ENCODE assay signal across 22 cellular contexts in the genomic region with DNA sequence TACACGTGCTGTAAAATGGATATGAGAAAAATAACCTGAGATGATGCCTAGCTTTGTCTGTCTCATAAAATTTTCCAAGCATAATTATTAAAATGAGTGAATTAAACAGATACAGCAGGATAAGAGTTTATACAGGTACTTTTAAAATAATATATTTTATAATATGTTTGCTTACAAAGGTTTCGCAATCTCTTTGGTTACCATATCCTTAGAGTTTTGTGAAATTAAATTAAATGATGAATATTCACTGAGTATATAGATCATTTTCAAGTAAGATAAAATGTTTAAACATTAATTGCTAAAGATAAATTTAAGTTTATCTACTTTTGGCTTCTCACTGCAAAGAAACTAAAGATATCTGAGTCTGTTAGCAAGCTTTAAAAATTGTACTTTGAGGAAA. TPM values are rescaled to one million over a fixed set of nuclear protein-coding genes. Genes with fewer than 3 reads are reported as not detected.
DNase-seq lines count a peak whose midpoint lies in the region; ATAC-seq, FAIRE-seq and TF ChIP-seq lines count a peak whose summit lies in the region.
"Had no signal": no experiment of that assay in that cellular context is flagged by ENCODE, and none has a peak within 500 bp of the region (broad histone marks: within the 10 kb centered on the region; RNA-seq: fewer than 3 reads in every experiment).

No MANE protein-coding gene starts in this region.

- TF ChIP-seq POLR2A in A549 (IDR thresholded peaks at IDR 0.05; ENCODE audit: low read length), result no peak
- no peak for TF ChIP-seq POLR2A in H1 (IDR thresholded peaks at IDR 0.05; ENCODE audit: control extremely low read depth in 1 of 2, low read depth in 2 of 2, low read length in 2 of 2)

- WGBS in A549 (ENCODE audit: missing lambda C conversion rate), result 89% methylated on average over 2 of the region's 2 CpGs
- 98% methylated on average over 2 of the region's 2 CpGs; no CpG with 5 or more reads in 1 of the 2 experiments for WGBS in H1 (ENCODE audit: extremely low coverage in 1 of 2, insufficient coverage in 1 of 2, insufficient read length in 1 of 2, insufficient replicate concordance in 2 of 2, low coverage in 1 of 2, low lambda C conversion rate in 2 of 2, missing lambda C conversion rate in 1 of 2), 2 experiments

- no peak for TF ChIP-seq CTCF in A549 (IDR thresholded peaks at IDR 0.05)
- TF ChIP-seq CTCF in H1 (IDR thresholded peaks at IDR 0.05; ENCODE audit: control extremely low read depth in 1 of 3, insufficient read depth in 1 of 3, low read depth in 1 of 3, low read length in 3 of 3), result no peak
- TF ChIP-seq CTCF in WERI-Rb-1 (IDR thresholded peaks at IDR 0.05; ENCODE audit: low read depth, low read length), result no peak

- no peaks in the 10 kb centered on the region for H3K23me2 ChIP-seq in H1 (ENCODE audit: low read depth, low read length)

- H3K23ac ChIP-seq in H1 (ENCODE audit: insufficient read length), result no peak overlapping the region

- H3K4me3 ChIP-seq in A549, result no peak overlapping the region
- H3K4me3 ChIP-seq in H1 (ENCODE audit: extremely low read depth in 1 of 4, insufficient read depth in 2 of 4, low read depth in 3 of 4, low read length in 4 of 4), result no peak overlapping the region
- no peak overlapping the region for H3K4me3 ChIP-seq in WERI-Rb-1 (ENCODE audit: low read depth, low read length)
- H3K4me3 ChIP-seq: BLaER1 treated with 17β-estradiol and CSF1 and Interleukin-3, amounts not matched to agents 10 nM and 100 nM; GM12878; GM23248 had no signal

- ATAC-seq in A549, result no peak
- ATAC-seq: GM12878, HCT116 had no signal

- DNase-seq in A549 (ENCODE audit: low read depth in 1 of 2, low spot score in 1 of 2) (no peak), RCC 7860 (ENCODE audit: low spot score) (no peak), H1 (ENCODE audit: low read depth in 1 of 2, low spot score in 2 of 2) (no peak), NCI-H510A treated with DMSO at 0.1 percent for 48 hours (lab: John Stamatoyannopoulos, UW) (no peak), mesenteric fat pad (ENCODE audit: low spot score) (no peak), WERI-Rb-1 (no peak)
- DNase-seq: ACHN; AML-193; BE2C; CD4-positive, alpha-beta T cell; CD8-positive, alpha-beta memory T cell; DMS 273 treated with DMSO at 0.1 percent for 48 hours; DMS79; EL; GDM1; GM23248; H9 had no signal

- no peaks in the 10 kb centered on the region for H3K36me3 ChIP-seq in H1 (ENCODE audit: control insufficient read depth in 2 of 4, insufficient read depth in 4 of 4, low read length in 3 of 4)
- no peaks in the 10 kb centered on the region; the same call in 1 of the 2 replicates for H3K36me3 ChIP-seq in WERI-Rb-1
- H3K36me3 ChIP-seq: BE2C; BLaER1 treated with 17β-estradiol and CSF1 and Interleukin-3, amounts not matched to agents 10 nM and 100 nM had no signal

- no peak overlapping the region for H2BK5ac ChIP-seq in H1 (ENCODE audit: low read depth, low read length)

- H3K14ac ChIP-seq in H1 (ENCODE audit: insufficient read length), result no peak overlapping the region

- no peak overlapping the region for H2BK120ac ChIP-seq in H1 (replicated peaks; ENCODE audit: low read depth, low read length)

- H4K20me1 ChIP-seq in H1 (replicated peaks in 1 of 2; ENCODE audit: control insufficient read depth in 1 of 2, insufficient read depth in 2 of 2, low read length in 2 of 2), result no peaks in the 10 kb centered on the region
- H4K20me1 ChIP-seq: BLaER1 treated with 17β-estradiol and CSF1 and Interleukin-3, amounts not matched to agents 10 nM and 100 nM had no signal

- no peaks in the 10 kb centered on the region for H3K79me2 ChIP-seq in H1 (ENCODE audit: control insufficient read depth in 1 of 2, insufficient read depth in 2 of 2, low read length in 2 of 2)

- H3K9me3 ChIP-seq in A549, result no peaks in the 10 kb centered on the region
- no peaks in the 10 kb centered on the region; a peak in 1 of 4 replicates for H3K9me3 ChIP-seq in H1 (ENCODE audit: insufficient read depth in 2 of 2, low read depth in 1 of 2, low read length in 1 of 2)
- no peaks in the 10 kb centered on the region for H3K9me3 ChIP-seq in WERI-Rb-1 (ENCODE audit: severe bottlenecking)
- H3K9me3 ChIP-seq: BE2C; BLaER1 treated with 17β-estradiol and CSF1 and Interleukin-3, amounts not matched to agents 10 nM and 100 nM had no signal

- no peak overlapping the region for H3K4ac ChIP-seq in H1 (replicated peaks; ENCODE audit: insufficient read length, low read depth, low read length)

- POLR2A ChIA-PET in A549 (lab: Yijun Ruan, JAX) (no interaction called here), H1 (lab: Charles Lee; ENCODE audit: partially characterized antibody) (no interaction called here)

- no peak overlapping the region for H4K5ac ChIP-seq in H1 (ENCODE audit: insufficient read length, low read depth, low read length)

- no peak overlapping the region for H4K8ac ChIP-seq in H1 (ENCODE audit: extremely low read depth, insufficient read depth, low read length)

- no peak overlapping the region for H2AFZ ChIP-seq in H1 (ENCODE audit: low read length)
- H2AFZ ChIP-seq: GM23248 had no signal

- no peak for TF ChIP-seq RAD21 in A549 (conservative IDR thresholded peaks at IDR 0.05 in 1 of 2, IDR thresholded peaks at IDR 0.05 in 1 of 2)
- TF ChIP-seq RAD21 in H1 (IDR thresholded peaks at IDR 0.05 in 1 of 2, conservative IDR thresholded peaks at IDR 0.05 in 1 of 2; ENCODE audit: low read depth in 2 of 2, low read length in 2 of 2), result no peak

- H3K79me1 ChIP-seq in H1 (ENCODE audit: low read depth, low read length), result no peaks in the 10 kb centered on the region; the same call in 1 of the 2 replicates

- FAIRE-seq in A549 (lab: Jason Lieb, UNC) (no peak), RCC 7860 (lab: Jason Lieb, UNC) (peak; percentile 63), H1 (lab: Jason Lieb, UNC) (no peak)
- FAIRE-seq: D721Med, GM12878, GM19239 had no signal

- H3K9ac ChIP-seq in H1 (replicated peaks in 1 of 4; ENCODE audit: extremely low read depth in 1 of 4, low read depth in 3 of 4, low read length in 3 of 4), result no peak overlapping the region
- H3K9ac ChIP-seq: BLaER1 treated with 17β-estradiol and CSF1 and Interleukin-3, amounts not matched to agents 10 nM and 100 nM; GM23248 had no signal

- CTCF ChIA-PET in A549 (lab: Yijun Ruan, JAX) (no interaction called here), H1 (lab: Charles Lee; ENCODE audit: partially characterized antibody) (no interaction called here)

- no peak overlapping the region for H4K91ac ChIP-seq in H1 (replicated peaks; ENCODE audit: insufficient read length, low read length)

- H3K18ac ChIP-seq in H1 (ENCODE audit: extremely low read depth, low read length), result no peak overlapping the region

- peaks cover 0 to 3% (median 0%) of the 10 kb centered on the region in 4 experiments; a peak in 1 of 7 replicates for H3K27me3 ChIP-seq in H1 (replicated peaks in 1 of 4; ENCODE audit: control insufficient read depth in 3 of 4, extremely low read depth in 1 of 4, insufficient read depth in 3 of 4, low read length in 3 of 4)
- H3K27me3 ChIP-seq in WERI-Rb-1 (ENCODE audit: insufficient read depth, low read depth, severe bottlenecking), result no peaks in the 10 kb centered on the region
- H3K27me3 ChIP-seq: BE2C; BLaER1 treated with 17β-estradiol and CSF1 and Interleukin-3, amounts not matched to agents 10 nM and 100 nM had no signal

- H2BK20ac ChIP-seq in H1 (ENCODE audit: low read length), result no peak overlapping the region

- H3K27ac ChIP-seq in A549 (no peak overlapping the region), H1 (ENCODE audit: low read depth, low read length) (no peak overlapping the region), WERI-Rb-1 (no peak overlapping the region)
- H3K27ac ChIP-seq: BLaER1 treated with 17β-estradiol and CSF1 and Interleukin-3, amounts not matched to agents 10 nM and 100 nM; GM23248 had no signal

- H2BK12ac ChIP-seq in H1 (ENCODE audit: low read depth, low read length), result no peak overlapping the region

- no peak overlapping the region for H2BK15ac ChIP-seq in H1 (ENCODE audit: low read length)

- TF ChIP-seq EP300 in A549 (IDR thresholded peaks at IDR 0.05) (no peak), H1 (IDR thresholded peaks at IDR 0.05; ENCODE audit: borderline replicate concordance in 1 of 2, low read depth in 2 of 2, low read length in 2 of 2) (no peak)

- H3K4me2 ChIP-seq in A549 (no peak overlapping the region), H1 (ENCODE audit: insufficient read depth in 1 of 2, low read depth in 2 of 2, low read length in 2 of 2) (no peak overlapping the region)
- H3K4me2 ChIP-seq: BLaER1 treated with 17β-estradiol and CSF1 and Interleukin-3, amounts not matched to agents 10 nM and 100 nM had no signal

- H3K56ac ChIP-seq in H1 (replicated peaks; ENCODE audit: insufficient read length, low read depth, low read length), result no peak overlapping the region

- peaks cover 8% of the 10 kb centered on the region; the same call in 1 of the 3 replicates for H3K4me1 ChIP-seq in A549
- peaks cover 4 to 9% (median 5%) of the 10 kb centered on the region in 4 experiments; a peak in 4 of 7 replicates for H3K4me1 ChIP-seq in H1 (replicated peaks in 1 of 4; ENCODE audit: control insufficient read depth in 3 of 4, insufficient read depth in 4 of 4, low read length in 3 of 4)
- H3K4me1 ChIP-seq: BE2C; BLaER1 treated with 17β-estradiol and CSF1 and Interleukin-3, amounts not matched to agents 10 nM and 100 nM had no signal

- no peak overlapping the region for H2AK5ac ChIP-seq in H1 (ENCODE audit: low read depth, low read length)

TF ChIP-seq in H1, 55 proteins besides CTCF, POLR2A, EP300 and RAD21:
- TF ChIP-seq SIRT6 (IDR thresholded peaks at IDR 0.05; ENCODE audit: low read length) (no peak), SIN3A (conservative IDR thresholded peaks at IDR 0.05 in 1 of 2, IDR thresholded peaks at IDR 0.05 in 1 of 2; ENCODE audit: low read depth in 1 of 2, low read length in 2 of 2) (no peak), CEBPB (IDR thresholded peaks at IDR 0.05; ENCODE audit: low read depth, low read length) (peak; percentile 54; the same call in 1 of the 2 replicates)

RNA-seq across cellular contexts. Expression of a gene that starts 11.4 kb away (rescaled TPM):
- polyA plus RNA-seq in A549 (2011; rRNA removed), result 44.2 and 63.1 TPM in 2 replicates
- 8.4 and 8.8 TPM in 2 replicates for polyA plus RNA-seq in A549 (2012; cell fraction: cytosol; rRNA removed)
- 7.3 and 14.2 TPM in 2 replicates for polyA plus RNA-seq in A549 (2012; cell fraction: nucleus; rRNA removed)
- 21.7 to 25.1 TPM (median 23.6 TPM) in 3 replicates for polyA plus RNA-seq in A549 (2017; fragmentation: RNase III; extraction: RNeasy Plus Mini Kit Qiagen cat#74134 plus additional on column Dnase treatment)
- 12.0 and 14.8 TPM in 2 replicates for polyA minus RNA-seq in A549 (2011; rRNA and poly(A)+ RNA removed)
- 12.7 and 13.9 TPM in 2 replicates for total RNA-seq in H1 (2021; fragmentation: NEBNext Ultra II Directional; extraction: Animal tissue kit (Norgen Biotek cat#: 25700))
- polyA plus RNA-seq in H1 (2011; rRNA removed), result 1.7 and 3.3 TPM in 2 replicates
- polyA plus RNA-seq in H1 (2011; cell fraction: cytosol; rRNA removed), result 4.5 TPM
- 3.7 TPM for polyA plus RNA-seq in H1 (2011; cell fraction: nucleus; rRNA removed)
- 7.9 to 11.9 TPM (median 8.9 TPM) in 4 replicates for polyA plus RNA-seq in H1 (2012, experiment 1 of 2)
- 0.94 TPM for polyA plus RNA-seq in H1 (2012, experiment 2 of 2)
- 13.9 TPM for polyA plus RNA-seq in H1 (2013, experiment 1 of 2)
- polyA plus RNA-seq in H1 (2013, experiment 2 of 2), result 14.4 TPM
- 2.3 and 4.8 TPM in 2 replicates for polyA minus RNA-seq in H1 (2011; rRNA and poly(A)+ RNA removed)
- polyA minus RNA-seq in H1 (2011; cell fraction: cytosol; rRNA and poly(A)+ RNA removed), result 6.6 TPM
- polyA minus RNA-seq in H1 (2011; cell fraction: nucleus; rRNA and poly(A)+ RNA removed), result 10.2 TPM
- 21.1 TPM for total RNA-seq in mesenteric fat pad
- polyA plus RNA-seq: CD8-positive, alpha-beta memory T cell had no signal
